In genomic region chr2:3780477-3781402, GRCh38 we compare ENCODE assay signal across 8 cellular contexts.
A peak's percentile ranks its signal among the peaks of the same experiment; 100 is the strongest.
DNase-seq lines count a peak whose midpoint lies in the region; ATAC-seq, FAIRE-seq and TF ChIP-seq lines count a peak whose summit lies in the region.

No MANE protein-coding gene starts in this region.

- peak; percentile 87 for DNase-seq in GM10266 (ENCODE audit: extremely low spot score)
- peak; percentile 71 for DNase-seq in KG1 (lab: John Stamatoyannopoulos, UW)
- peak; percentile 46 for DNase-seq in RCC 7860 (ENCODE audit: low spot score)
- peak; percentile 42 for DNase-seq in activated naive CD4-positive, alpha-beta T cell treated with Interleukin-2 at 50 U/mL for 16 hours
- DNase-seq in left cardiac atrium, result peak; percentile 68
- no peak for DNase-seq in smooth muscle cell (lab: John Stamatoyannopoulos, UW; ENCODE audit: unreplicated experiment)
- DNase-seq in suprapubic skin (ENCODE audit: low spot score in 2 of 2), result no peak

- no peaks in the 10 kb centered on the region for H3K9me3 ChIP-seq in smooth muscle cell (replicated peaks; ENCODE audit: low read depth)
- no peaks in the 10 kb centered on the region for H3K9me3 ChIP-seq in suprapubic skin

- H2AFZ ChIP-seq in smooth muscle cell (ENCODE audit: low read depth), result peak overlapping the region; percentile 32

- TF ChIP-seq POLR2A in suprapubic skin (IDR thresholded peaks at IDR 0.05), result no peak

- no peak for FAIRE-seq in RCC 7860 (lab: Jason Lieb, UNC)

- TF ChIP-seq CTCF in GM10266 (IDR thresholded peaks at IDR 0.05; ENCODE audit: control insufficient read depth, insufficient read depth, low read depth, missing control alignments), result peak; percentile 66
- peak; percentile 48 for TF ChIP-seq CTCF in smooth muscle cell (IDR thresholded peaks at IDR 0.05; ENCODE audit: borderline replicate concordance, insufficient read depth, poor library complexity, severe bottlenecking)
- TF ChIP-seq CTCF in suprapubic skin (IDR thresholded peaks at IDR 0.05), result no peak

- peak overlapping the region; percentile 59 for H3K4me2 ChIP-seq in smooth muscle cell

- H3F3A ChIP-seq in smooth muscle cell (ENCODE audit: low read depth), result no peaks in the 10 kb centered on the region

- H4K20me1 ChIP-seq in smooth muscle cell (ENCODE audit: low read depth), result no peaks in the 10 kb centered on the region

- no peak for TF ChIP-seq EP300 in suprapubic skin (IDR thresholded peaks at IDR 0.05)

- H3K27me3 ChIP-seq in smooth muscle cell (ENCODE audit: low read depth) (peaks cover 5% of the 10 kb centered on the region), suprapubic skin (no peaks in the 10 kb centered on the region)

- H3K79me2 ChIP-seq in smooth muscle cell (ENCODE audit: low read depth), result no peaks in the 10 kb centered on the region

- intact Hi-C loops in left cardiac atrium (cut with DNase I), result no loop called here

- WGBS in smooth muscle cell (ENCODE audit: low lambda C conversion rate), result 48% methylated on average over 23 of the region's 23 CpGs
- 56% methylated on average over 23 of the region's 23 CpGs for WGBS in suprapubic skin

- H3K27ac ChIP-seq in smooth muscle cell (ENCODE audit: low read depth) (no peak overlapping the region), suprapubic skin (no peak overlapping the region)

- peak; percentile 84 for ATAC-seq in GM21786 (IDR thresholded peaks at IDR 0.05; ENCODE audit: unreplicated experiment)
- ATAC-seq in left cardiac atrium, result peak; percentile 65 to 87

- H3K4me1 ChIP-seq in smooth muscle cell (ENCODE audit: low read depth) (no peaks in the 10 kb centered on the region), suprapubic skin (no peaks in the 10 kb centered on the region)

- H3K36me3 ChIP-seq in smooth muscle cell (ENCODE audit: low read depth) (no peaks in the 10 kb centered on the region), suprapubic skin (no peaks in the 10 kb centered on the region)

- H3K9ac ChIP-seq in smooth muscle cell (ENCODE audit: low read depth), result no peak overlapping the region

- H3K4me3 ChIP-seq in smooth muscle cell (no peak overlapping the region), suprapubic skin (no peak overlapping the region)

Comparison
In these comparisons a context has a peak if more than half of its experiments do, and no peak if none do; other contexts are left out.
1. DNase-seq: peak in GM10266 (single experiment), KG1 (single experiment), RCC 7860 (single experiment), activated naive CD4-positive, alpha-beta T cell treated with Interleukin-2 at 50 U/mL for 16 hours (single experiment) and left cardiac atrium (single experiment); none in smooth muscle cell (single experiment) and suprapubic skin (0 of 2).
2. CTCF ChIP-seq: peak in GM10266 (single experiment) and smooth muscle cell (single experiment); none in suprapubic skin (0 of 2).